14 cellular contexts compared by ENCODE assay signal in the genomic region with DNA sequence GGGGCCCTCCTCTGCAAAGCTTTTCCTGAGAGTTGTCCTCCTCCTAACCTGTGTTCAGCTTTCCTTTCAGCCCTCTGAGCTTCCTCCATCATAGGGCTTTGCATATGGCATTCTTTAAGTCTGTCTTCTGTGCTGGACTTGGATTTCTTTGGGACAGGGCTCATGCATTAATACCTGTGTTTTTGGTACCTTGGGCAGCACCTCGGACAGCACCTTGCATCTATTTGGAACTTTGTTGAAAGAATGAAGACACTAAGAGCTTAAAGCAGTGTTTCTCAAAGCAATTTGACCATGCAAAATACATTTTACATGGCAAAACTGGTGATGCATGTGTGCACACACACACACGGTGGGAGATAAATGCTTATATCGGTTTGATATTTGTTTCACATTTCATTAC.
"Had no signal": no experiment of that assay in that cellular context is flagged by ENCODE, and none has a peak within 500 bp of the region (broad histone marks: within the 10 kb centered on the region; RNA-seq: fewer than 3 reads in every experiment).

No MANE protein-coding gene starts in this region.

- H3K36me3 Mint-ChIP-seq: activated naive CD4-positive, alpha-beta T cell treated with anti-CD3 and anti-CD28 coated beads, Interleukin-2, amount 10 ng/mL, durations not matched to agents 7 days and 5 days had no signal

- DNase-seq: activated CD4-positive, alpha-beta T cell treated with anti-CD3 and anti-CD28 coated beads for 4 hours; activated naive CD4-positive, alpha-beta T cell treated with anti-CD3 and anti-CD28 coated beads, Interleukin-2, amount 10 ng/mL, durations not matched to agents 7 days and 5 days; caudate nucleus; colonic mucosa; gastrocnemius medialis; heart right ventricle; kidney; left ventricle myocardium superior; retina; stimulated activated CD4-positive, alpha-beta T cell treated with anti-CD3 and anti-CD28 coated beads, Interleukin-4, amount 100 ng/mL, for 4 hours; stomach; T1000; WERI-Rb-1 had no signal

- H3K4me3 Mint-ChIP-seq: activated naive CD4-positive, alpha-beta T cell treated with anti-CD3 and anti-CD28 coated beads, Interleukin-2, amount 10 ng/mL, durations not matched to agents 7 days and 5 days; neural crest cell had no signal

- H3K27me3 Mint-ChIP-seq: activated naive CD4-positive, alpha-beta T cell treated with anti-CD3 and anti-CD28 coated beads, Interleukin-2, amount 10 ng/mL, durations not matched to agents 7 days and 5 days had no signal

- ATAC-seq: gastrocnemius medialis, heart right ventricle, left ventricle myocardium superior had no signal

- H3K27ac Mint-ChIP-seq: activated naive CD4-positive, alpha-beta T cell treated with anti-CD3 and anti-CD28 coated beads, Interleukin-2, amount 10 ng/mL, durations not matched to agents 7 days and 5 days had no signal

- H3K4me1 Mint-ChIP-seq: activated naive CD4-positive, alpha-beta T cell treated with anti-CD3 and anti-CD28 coated beads, Interleukin-2, amount 10 ng/mL, durations not matched to agents 7 days and 5 days had no signal
